In genomic region chr5:141636106-141636412, GRCh38 we compare ENCODE assay signal across 8 cellular contexts. TPM values are rescaled to one million over a fixed set of nuclear protein-coding genes. Genes with fewer than 3 reads are reported as not detected.
DNase-seq lines count a peak whose midpoint lies in the region; ATAC-seq and TF ChIP-seq lines count a peak whose summit lies in the region.

No MANE protein-coding gene starts in this region.

- no peaks in the 10 kb centered on the region for H3K27me3 Mint-ChIP-seq in CD4-positive, alpha-beta T cell
- peaks cover 6% of the 10 kb centered on the region for H3K27me3 Mint-ChIP-seq in endothelial cell (ENCODE audit: unreplicated experiment)

- no peak for ATAC-seq in CD4-positive, alpha-beta T cell (ENCODE audit: poor library complexity)
- ATAC-seq in GM21529 (IDR thresholded peaks at IDR 0.05; ENCODE audit: unreplicated experiment), result no peak

- peak overlapping the region; percentile 76 for H3K27ac Mint-ChIP-seq in CD4-positive, alpha-beta T cell
- peak overlapping the region; percentile 86 for H3K27ac Mint-ChIP-seq in endothelial cell (ENCODE audit: unreplicated experiment)

- H3K4me1 ChIP-seq in NT2/D1 (ENCODE audit: insufficient read depth, insufficient read length) (peaks cover 4% of the 10 kb centered on the region), neuron (ENCODE audit: insufficient read depth, low read length) (peaks cover 23% of the 10 kb centered on the region)

- intact Hi-C loops in CD4-positive, alpha-beta T cell (cut with DNase I, micrococcal nuclease), result loop anchor here (1.0 to 5.0 kb wide), 4 partner anchors 17 to 44 kb away; partner anchors contain the start of gene DIAPH1 (in 1 of the 2)

- H3K36me3 Mint-ChIP-seq in CD4-positive, alpha-beta T cell (ENCODE audit: low read depth), result peaks cover 56% of the 10 kb centered on the region
- peaks cover 6% of the 10 kb centered on the region for H3K36me3 Mint-ChIP-seq in endothelial cell (ENCODE audit: low read depth, unreplicated experiment)

- POLR2A ChIA-PET in CD4-positive, alpha-beta T cell (lab: Charles Lee), result interaction anchor here (1.0 to 8.8 kb wide), 15 partner anchors 11 to 473 kb away, joined by 3 to 100 read pairs (median 8); partner anchors contain the start of genes DIAPH1, FCHSD1 and RNF14

- peak in 1 of 10 experiments; percentile 21 for DNase-seq in CD4-positive, alpha-beta T cell
- no peak for DNase-seq in NT2/D1 (ENCODE audit: low read depth, low spot score)
- no peak for DNase-seq in endothelial cell (ENCODE audit: low spot score)
- no peak for DNase-seq in activated CD4-positive, CD25-positive, alpha-beta regulatory T cell treated with anti-CD3 and anti-CD28 coated beads, Interleukin-2, amount 50 U/mL, for 72 hours
- DNase-seq in iPS-NIHi11 (ENCODE audit: low spot score), result no peak
- DNase-seq in dermis blood vessel endothelial cell, result no peak

- TF ChIP-seq CTCF in CD4-positive, alpha-beta T cell (IDR thresholded peaks at IDR 0.05), result no peak
- no peak for TF ChIP-seq CTCF in endothelial cell (IDR thresholded peaks at IDR 0.05; ENCODE audit: unreplicated experiment)

- H3K9me3 Mint-ChIP-seq in CD4-positive, alpha-beta T cell, result no peaks in the 10 kb centered on the region
- no peaks in the 10 kb centered on the region for H3K9me3 Mint-ChIP-seq in endothelial cell (ENCODE audit: unreplicated experiment)

- CTCF ChIA-PET in CD4-positive, alpha-beta T cell (lab: Charles Lee), result interaction anchor here (1.1 to 6.3 kb wide), 5 partner anchors 17 to 333 kb away, joined by 4 to 77 read pairs (median 17); partner anchors contain the start of genes DIAPH1 and RNF14

- H3K36me3 ChIP-seq in NT2/D1 (ENCODE audit: insufficient read depth, insufficient read length, low read length) (peaks cover 26% of the 10 kb centered on the region), neuron (ENCODE audit: insufficient read depth, low read length) (peaks cover 19% of the 10 kb centered on the region)

- H3K9me3 ChIP-seq in CD4-positive, alpha-beta T cell (ENCODE audit: control insufficient read depth, low read length), result no peaks in the 10 kb centered on the region
- H3K9me3 ChIP-seq in NT2/D1 (ENCODE audit: insufficient read depth, low read length) (no peaks in the 10 kb centered on the region), neuron (ENCODE audit: low read length) (no peaks in the 10 kb centered on the region)

- H3K27ac ChIP-seq in CD4-positive, alpha-beta T cell (ENCODE audit: low read depth, low read length), result no peak overlapping the region

- H3K9ac ChIP-seq in NT2/D1 (ENCODE audit: insufficient read length, low read depth), result peak overlapping the region; percentile 96

- H3K4me3 ChIP-seq in NT2/D1 (ENCODE audit: insufficient read length, low read depth) (peak overlapping the region; percentile 83), neuron (ENCODE audit: low read length) (peak overlapping the region; percentile 84)

- H3K4me1 Mint-ChIP-seq in CD4-positive, alpha-beta T cell (ENCODE audit: low read depth), result peaks cover 45% of the 10 kb centered on the region
- H3K4me1 Mint-ChIP-seq in endothelial cell (ENCODE audit: unreplicated experiment), result peaks cover 42% of the 10 kb centered on the region

- peak overlapping the region; percentile 97 for H2AFZ ChIP-seq in neuron (ENCODE audit: low read depth, low read length)

- H3K4me3 Mint-ChIP-seq in CD4-positive, alpha-beta T cell, result peak overlapping the region; percentile 92
- H3K4me3 Mint-ChIP-seq in endothelial cell (ENCODE audit: unreplicated experiment), result peak overlapping the region; percentile 95

- H3K27me3 ChIP-seq in CD4-positive, alpha-beta T cell (ENCODE audit: control insufficient read depth, insufficient read depth, low read length), result no peaks in the 10 kb centered on the region
- H3K27me3 ChIP-seq in NT2/D1 (ENCODE audit: insufficient read depth, insufficient read length) (no peaks in the 10 kb centered on the region), neuron (ENCODE audit: insufficient read depth, low read length) (no peaks in the 10 kb centered on the region)

RNA-seq across cellular contexts. Expression of gene HDAC3, which starts 0.6 kb away (rescaled TPM):
- total RNA-seq in CD4-positive, alpha-beta T cell, result 10 to 100 TPM; 51.1 to 52.7 TPM
- total RNA-seq in endothelial cell (ENCODE audit: unreplicated experiment) (84.9 TPM), dermis blood vessel endothelial cell (43.7 and 45.0 TPM in 2 replicates)

RNA-seq across cellular contexts. Expression of gene RELL2, which starts 0.7 kb away (rescaled TPM):
- 10 to 100 TPM; 10.9 to 11.4 TPM for total RNA-seq in CD4-positive, alpha-beta T cell
- total RNA-seq in endothelial cell (ENCODE audit: unreplicated experiment), result 17.4 TPM
- 3.9 and 9.9 TPM in 2 replicates for total RNA-seq in dermis blood vessel endothelial cell

RNA-seq across cellular contexts. Expression of gene FCHSD1, which starts 15.2 kb away (rescaled TPM):
- total RNA-seq in CD4-positive, alpha-beta T cell, result 10 to 100 TPM; 79.8 to 86.8 TPM
- total RNA-seq in endothelial cell (ENCODE audit: unreplicated experiment) (63.3 TPM), dermis blood vessel endothelial cell (20.9 and 24.0 TPM in 2 replicates)

RNA-seq across cellular contexts. Expression of gene DIAPH1, which starts 17.3 kb away (rescaled TPM):
- total RNA-seq in CD4-positive, alpha-beta T cell, result 100 to 1,000 TPM; 159 to 161 TPM
- total RNA-seq in endothelial cell (ENCODE audit: unreplicated experiment), result 149 TPM
- total RNA-seq in dermis blood vessel endothelial cell, result 42.2 and 91.9 TPM in 2 replicates

RNA-seq across cellular contexts. Expression of gene ARAP3, which starts 46.0 kb away (rescaled TPM):
- under 1 TPM; 0.30 to 0.31 TPM for total RNA-seq in CD4-positive, alpha-beta T cell
- total RNA-seq in endothelial cell (ENCODE audit: unreplicated experiment) (239 TPM), dermis blood vessel endothelial cell (46.1 and 65.8 TPM in 2 replicates)
